29 cellular contexts compared by ENCODE assay signal in genomic region chr5:1499851-1500250, GRCh38. TPM values are rescaled to one million over a fixed set of nuclear protein-coding genes. Genes with fewer than 3 reads are reported as not detected.
A peak's percentile ranks its signal among the peaks of the same experiment; 100 is the strongest.
DNase-seq lines count a peak whose midpoint lies in the region; ATAC-seq and TF ChIP-seq lines count a peak whose summit lies in the region.
"Had no signal": no experiment of that assay in that cellular context is flagged by ENCODE, and none has a peak within 500 bp of the region (broad histone marks: within the 10 kb centered on the region; RNA-seq: fewer than 3 reads in every experiment).

No MANE protein-coding gene starts in this region.

- CTCF ChIA-PET in PC-9 (lab: Charles Lee): no interaction called here

- BruUV-seq in PC-9 (replicated peaks; lab: Mats Ljungman, UMichigan): TSS peak; percentile 13

- no peak overlapping the region for H2BK120ac ChIP-seq in H9 (ENCODE audit: low read depth, low read length, poor library complexity, severe bottlenecking)

- no peak overlapping the region for H2BK12ac ChIP-seq in H9 (ENCODE audit: insufficient read length, low read depth, low read length)

- POLR2A ChIA-PET in PC-9 (lab: Charles Lee; ENCODE audit: unreplicated experiment): no interaction called here

- no peaks in the 10 kb centered on the region for H3K36me3 ChIP-seq in PC-9 (ENCODE audit: low read depth)

- H3K4me2 ChIP-seq in H9 (ENCODE audit: insufficient read depth, insufficient read length, low read length) (no peak overlapping the region), PC-9 (no peak overlapping the region)

- no peak overlapping the region for H2BK20ac ChIP-seq in H9 (ENCODE audit: low read depth, low read length, poor library complexity, severe bottlenecking)

- H4K20me1 ChIP-seq in H9 (ENCODE audit: control insufficient read depth, insufficient read depth, insufficient read length) (peaks cover 2% of the 10 kb centered on the region), PC-9 (ENCODE audit: insufficient read depth) (peaks cover 81% of the 10 kb centered on the region)

- H3K9me3 Mint-ChIP-seq in H9 (no peaks in the 10 kb centered on the region), memory B cell (no peaks in the 10 kb centered on the region)
- H3K9me3 Mint-ChIP-seq in stimulated activated memory B cell treated with anti-CD40 and anti-IgM and Interleukin-4, amounts not matched to agents 10 μg/mL and 1 μg/mL and 100 μg/mL, for 72 hours: no peaks in the 10 kb centered on the region
- H3K9me3 Mint-ChIP-seq: CD4-positive, alpha-beta T cell had no signal

- H3K27ac ChIP-seq in H9 (ENCODE audit: insufficient read length, low read depth, low read length) (no peak overlapping the region), PC-9 (no peak overlapping the region)
- H3K27ac ChIP-seq: parathyroid adenoma, suprapubic skin had no signal

- H3K79me2 ChIP-seq in H9 (ENCODE audit: insufficient read depth, low read length) (peaks cover 30% of the 10 kb centered on the region), PC-9 (ENCODE audit: low read depth) (peaks cover 30% of the 10 kb centered on the region)
- H3K79me2 ChIP-seq: parathyroid adenoma had no signal

- H4K5ac ChIP-seq in H9 (ENCODE audit: insufficient read length, low read depth, low read length): no peak overlapping the region

- peaks cover 30% of the 10 kb centered on the region for H3F3A ChIP-seq in PC-9 (ENCODE audit: insufficient read depth, low read depth)

- no peak overlapping the region for H3K9ac ChIP-seq in H9 (ENCODE audit: extremely low read depth, insufficient read length, low read length)
- H3K9ac ChIP-seq: parathyroid adenoma had no signal

- no peak overlapping the region for H3K4me3 ChIP-seq in PC-9
- H3K4me3 ChIP-seq: HAP-1, K562, suprapubic skin had no signal

- intact Hi-C loops in PC-9 (cut with micrococcal nuclease; ENCODE audit: unreplicated experiment): no loop called here

- peak overlapping the region in 2 of 3 experiments; percentile 70 to 92; a peak in 4 of 7 replicates for H3K27ac Mint-ChIP-seq in H9
- H3K27ac Mint-ChIP-seq in memory B cell: peak overlapping the region; percentile 99
- peak overlapping the region; percentile 97 for H3K27ac Mint-ChIP-seq in stimulated activated memory B cell treated with anti-CD40 and anti-IgM and Interleukin-4, amounts not matched to agents 10 μg/mL and 1 μg/mL and 100 μg/mL, for 72 hours
- H3K27ac Mint-ChIP-seq: activated CD8-positive, alpha-beta memory T cell treated with anti-CD3 and anti-CD28 coated beads, Interleukin-2, amount 10 ng/mL, durations not matched to agents 7 days and 5 days; CD4-positive, alpha-beta T cell had no signal

- H3K23me2 ChIP-seq in H9 (ENCODE audit: insufficient read length, low read depth, low read length, poor library complexity, severe bottlenecking): no peaks in the 10 kb centered on the region

- ATAC-seq in memory B cell (ENCODE audit: low read depth): no peak
- no peak for ATAC-seq in stimulated activated memory B cell treated with anti-CD40 and anti-IgM and Interleukin-4, amounts not matched to agents 10 μg/mL and 1 μg/mL and 100 μg/mL, for 72 hours
- ATAC-seq in GM21576 (IDR thresholded peaks at IDR 0.05; ENCODE audit: unreplicated experiment): no peak
- ATAC-seq: activated CD8-positive, alpha-beta memory T cell treated with anti-CD3 and anti-CD28 coated beads, Interleukin-2, amount 10 ng/mL, durations not matched to agents 7 days and 5 days; K562 had no signal

- peaks cover 7% of the 10 kb centered on the region for H3K79me1 ChIP-seq in H9 (ENCODE audit: insufficient read depth, low read depth, low read length, poor library complexity, severe bottlenecking)

- H3K4ac ChIP-seq in H9 (ENCODE audit: low read depth, low read length): no peak overlapping the region

- no peak overlapping the region for H2AK5ac ChIP-seq in H9 (ENCODE audit: insufficient read length, low read length)

- no peaks in the 10 kb centered on the region; the same call in 1 of the 2 replicates for H3K4me1 ChIP-seq in H9 (ENCODE audit: insufficient read depth, low read length)
- no peaks in the 10 kb centered on the region for H3K4me1 ChIP-seq in PC-9 (replicated peaks; ENCODE audit: insufficient read depth)
- H3K4me1 ChIP-seq: HAP-1, parathyroid adenoma had no signal

- no peak overlapping the region for H3K14ac ChIP-seq in H9 (ENCODE audit: insufficient read depth, low read length)

- no peak overlapping the region for H3K18ac ChIP-seq in H9 (ENCODE audit: insufficient read length, low read depth, low read length)

- whole genome bisulfite sequencing in H9 (ENCODE audit: extremely low coverage, insufficient read length, low lambda C conversion rate): no CpG with 5 or more reads among the region's 10 CpGs

- peaks cover 9 to 52% (median 50%) of the 10 kb centered on the region in 3 experiments for H3K36me3 Mint-ChIP-seq in H9 (ENCODE audit: insufficient read depth in 1 of 3, low read depth in 3 of 3)
- peaks cover 4% of the 10 kb centered on the region for H3K36me3 Mint-ChIP-seq in memory B cell
- H3K36me3 Mint-ChIP-seq in stimulated activated memory B cell treated with anti-CD40 and anti-IgM and Interleukin-4, amounts not matched to agents 10 μg/mL and 1 μg/mL and 100 μg/mL, for 72 hours: peaks cover 32% of the 10 kb centered on the region

- no peak overlapping the region for H3T11ph ChIP-seq in H9 (ENCODE audit: low read length)

- H3K23ac ChIP-seq in H9 (ENCODE audit: insufficient read length, low read depth, low read length): no peak overlapping the region

- H3K27me3 ChIP-seq in H9 (ENCODE audit: insufficient read depth, low read length): no peaks in the 10 kb centered on the region
- H3K27me3 ChIP-seq in PC-9 (ENCODE audit: insufficient read depth, low read depth): no peaks in the 10 kb centered on the region
- H3K27me3 ChIP-seq: suprapubic skin had no signal

- H3K9me3 ChIP-seq in H9 (ENCODE audit: control insufficient read depth, low read depth, low read length) (no peaks in the 10 kb centered on the region), PC-9 (ENCODE audit: insufficient read depth, low read depth) (no peaks in the 10 kb centered on the region)
- H3K9me3 ChIP-seq: HAP-1, suprapubic skin had no signal

- H4K91ac ChIP-seq in H9 (ENCODE audit: insufficient read length, low read depth, low read length): no peak overlapping the region

- DNase-seq in H9 (no peak), PC-9 (no peak), memory B cell (ENCODE audit: low spot score in 2 of 2) (no peak), NCI-H748 treated with DMSO at 0.1 percent for 48 hours (lab: John Stamatoyannopoulos, UW) (no peak)
- DNase-seq in stimulated activated CD4-positive, alpha-beta T cell treated with anti-CD3 and anti-CD28 coated beads, Interleukin-15, amount 100 ng/mL, for 24 hours: no peak
- DNase-seq: activated CD8-positive, alpha-beta memory T cell treated with anti-CD3 and anti-CD28 coated beads, Interleukin-2, amount 10 ng/mL, durations not matched to agents 7 days and 5 days; activated naive CD4-positive, alpha-beta T cell treated with Interleukin-2 at 50 U/mL for 16 hours; activated T-cell treated with anti-CD3 and anti-CD28 coated beads, Interleukin-2, amount 50 U/mL, for 48 hours; amniotic stem cell; CD4-positive, alpha-beta T cell; effector CD4-positive, alpha-beta T cell; erythroblast; NCI-H1417 treated with DMSO at 0.1 percent for 48 hours; NCI-H2081; OCI-M1; stimulated activated CD4-positive, alpha-beta T cell treated with anti-CD3 and anti-CD28 coated beads, Interleukin-12 subunit alpha, Interleukin-12 subunit beta, amount 100 ng/mL, for 4 hours; stimulated activated CD4-positive, alpha-beta T cell treated with anti-CD3 and anti-CD28 coated beads, Interleukin-4, amount 100 ng/mL, for 24 hours; stimulated activated naive CD4-positive, alpha-beta T cell had no signal

- TF ChIP-seq CTCF in H9 (conservative IDR thresholded peaks at IDR 0.05): no peak
- TF ChIP-seq CTCF in PC-9 (conservative IDR thresholded peaks at IDR 0.05): no peak

- H3K4me3 Mint-ChIP-seq in H9 (no peak overlapping the region), memory B cell (peak overlapping the region; percentile 33)
- H3K4me3 Mint-ChIP-seq in stimulated activated memory B cell treated with anti-CD40 and anti-IgM and Interleukin-4, amounts not matched to agents 10 μg/mL and 1 μg/mL and 100 μg/mL, for 72 hours: peak overlapping the region; percentile 19
- H3K4me3 Mint-ChIP-seq: activated CD8-positive, alpha-beta memory T cell treated with anti-CD3 and anti-CD28 coated beads, Interleukin-2, amount 10 ng/mL, durations not matched to agents 7 days and 5 days; CD4-positive, alpha-beta T cell had no signal

- no peaks in the 10 kb centered on the region for H3K9me2 ChIP-seq in PC-9 (ENCODE audit: insufficient read depth)

- H2AFZ ChIP-seq in H9 (ENCODE audit: low read length): no peak overlapping the region
- H2AFZ ChIP-seq in PC-9: no peak overlapping the region
- H2AFZ ChIP-seq: parathyroid adenoma had no signal

- peaks cover 23% of the 10 kb centered on the region in 2 experiments for H3K4me1 Mint-ChIP-seq in H9
- H3K4me1 Mint-ChIP-seq in memory B cell: peaks cover 67% of the 10 kb centered on the region
- peaks cover 96% of the 10 kb centered on the region for H3K4me1 Mint-ChIP-seq in stimulated activated memory B cell treated with anti-CD40 and anti-IgM and Interleukin-4, amounts not matched to agents 10 μg/mL and 1 μg/mL and 100 μg/mL, for 72 hours

- H2BK5ac ChIP-seq in H9 (ENCODE audit: insufficient read length, low read length): no peak overlapping the region

- no peaks in the 10 kb centered on the region for H3K27me3 Mint-ChIP-seq in H9 (ENCODE audit: low read depth)
- no peaks in the 10 kb centered on the region for H3K27me3 Mint-ChIP-seq in memory B cell
- H3K27me3 Mint-ChIP-seq in stimulated activated memory B cell treated with anti-CD40 and anti-IgM and Interleukin-4, amounts not matched to agents 10 μg/mL and 1 μg/mL and 100 μg/mL, for 72 hours: no peaks in the 10 kb centered on the region
- H3K27me3 Mint-ChIP-seq: activated CD8-positive, alpha-beta memory T cell treated with anti-CD3 and anti-CD28 coated beads, Interleukin-2, amount 10 ng/mL, durations not matched to agents 7 days and 5 days; CD4-positive, alpha-beta T cell had no signal

- no peak overlapping the region for H4K8ac ChIP-seq in H9 (replicated peaks; ENCODE audit: insufficient read length, low read depth, low read length)

- no peak overlapping the region for H2BK15ac ChIP-seq in H9 (ENCODE audit: low read depth, low read length)

- no peak overlapping the region for H3K56ac ChIP-seq in H9 (ENCODE audit: insufficient read length, low read depth, low read length)

RNA-seq across cellular contexts. Expression of gene LPCAT1, which starts 23.9 kb away (rescaled TPM):
- total RNA-seq in H9 (2021) (222 and 231 TPM in 2 replicates), PC-9 (2021) (90.6 and 96.1 TPM in 2 replicates)

RNA-seq across cellular contexts. Expression of gene SLC6A3, which starts 54.6 kb away (rescaled TPM):
- total RNA-seq in H9 (2021): 0.50 and 0.61 TPM in 2 replicates
- not detected in 2 replicates for total RNA-seq in PC-9 (2021)
- total RNA-seq: fibroblast of villous mesenchyme, HT-29, K562, kidney epithelial cell, lower leg skin, Right ventricle myocardium inferior had no signal

Comparison
In these comparisons a context has a peak if more than half of its experiments do, and no peak if none do; other contexts are left out.
1. H3K4me3 Mint-ChIP-seq: peak in memory B cell (single experiment) and stimulated activated memory B cell treated with anti-CD40 and anti-IgM and Interleukin-4, amounts not matched to agents 10 μg/mL and 1 μg/mL and 100 μg/mL, for 72 hours (single experiment); none in H9 (0 of 2).
2. Peak in every context shown above with its lines, with median percentiles within 50 percentile points of each other: H3K27ac Mint-ChIP-seq.